In genomic region chr9:114183006-114183405, GRCh38 we compare ENCODE assay signal across 19 cellular contexts. TPM values are rescaled to one million over a fixed set of nuclear protein-coding genes. Genes with fewer than 3 reads are reported as not detected.
DNase-seq lines count a peak whose midpoint lies in the region; ATAC-seq, FAIRE-seq and TF ChIP-seq lines count a peak whose summit lies in the region.
"Had no signal": no experiment of that assay in that cellular context is flagged by ENCODE, and none has a peak within 500 bp of the region (broad histone marks: within the 10 kb centered on the region; RNA-seq: fewer than 3 reads in every experiment).

No MANE protein-coding gene starts in this region.

- H3K9me3 ChIP-seq in BLaER1 (peaks cover 12% of the 10 kb centered on the region), ascending aorta (no peaks in the 10 kb centered on the region), HepG2 (ENCODE audit: low read length) (no peaks in the 10 kb centered on the region)
- H3K9me3 ChIP-seq: BE2C, Caco-2, HAP-1 had no signal

- ATAC-seq in HepG2 (no peak), SK-N-SH treated with all-trans-retinoic acid at 6 μM for 48 hours (no peak), HG03354 (IDR thresholded peaks at IDR 0.05; ENCODE audit: poor library complexity, severe bottlenecking, unreplicated experiment) (no peak)

- TF ChIP-seq CTCF in ascending aorta (IDR thresholded peaks at IDR 0.05) (no peak), HepG2 (CRISPR knock-in tag; IDR thresholded peaks at IDR 0.05) (no peak)

- no peaks in the 10 kb centered on the region for H3K27me3 Mint-ChIP-seq in T-helper 2 cell treated with Interferon-gamma antibody and Interleukin-4, amounts not matched to agents 5 μg/mL and 100 μg/mL, for 36 hours (ENCODE audit: low read depth)
- H3K27me3 Mint-ChIP-seq: CD4-positive, alpha-beta T cell had no signal

- DNase-seq in ascending aorta (ENCODE audit: low spot score in 2 of 2) (no peak), HepG2 (ENCODE audit: low spot score) (no peak), posterior vena cava (ENCODE audit: low spot score) (peak; percentile 59), medulla oblongata (ENCODE audit: extremely low spot score) (no peak)
- no peak for DNase-seq in T-helper 2 cell treated with Interferon-gamma antibody and Interleukin-4, amounts not matched to agents 5 μg/mL and 100 μg/mL, for 36 hours (ENCODE audit: low spot score)
- DNase-seq: ACHN; BE2C; Caco-2; CD4-positive, alpha-beta T cell; GM23248 had no signal

- peaks cover 15% of the 10 kb centered on the region; the same call in 1 of the 2 replicates for H4K20me1 ChIP-seq in BLaER1
- H4K20me1 ChIP-seq in HepG2 (ENCODE audit: insufficient read depth, low read length), result no peaks in the 10 kb centered on the region; the same call in 1 of the 2 replicates

- in situ Hi-C loops in HepG2 (cut with HindIII; ENCODE audit: extremely low pct_ligation_motif_present, low pct_unique_long_range_greater_than_20kb), result no loop called here

- H3K4me3 ChIP-seq in BLaER1 (no peak overlapping the region), ascending aorta (no peak overlapping the region), HepG2 (replicated peaks in 1 of 3; ENCODE audit: insufficient read depth in 1 of 3, low read depth in 2 of 3, low read length in 3 of 3) (no peak overlapping the region)
- H3K4me3 ChIP-seq: GM23248, HAP-1 had no signal

- no peak overlapping the region for H2AFZ ChIP-seq in HepG2 (ENCODE audit: low read length)
- H2AFZ ChIP-seq: GM23248 had no signal

- no peak overlapping the region for H3K27ac Mint-ChIP-seq in T-helper 2 cell treated with Interferon-gamma antibody and Interleukin-4, amounts not matched to agents 5 μg/mL and 100 μg/mL, for 36 hours
- H3K27ac Mint-ChIP-seq: CD4-positive, alpha-beta T cell had no signal

- FAIRE-seq in HepG2 (lab: Jason Lieb, UNC), result no peak
- FAIRE-seq: A204.1, D721Med, G401.6, GM12891 had no signal

- CTCF ChIA-PET in HepG2 (lab: Yijun Ruan, JAX; ENCODE audit: low intra/inter-chr PET ratio, low total read pairs), result no interaction called here

- H3K79me2 ChIP-seq in HepG2 (ENCODE audit: insufficient read depth, low read length), result peaks cover 2% of the 10 kb centered on the region

- H3K36me3 ChIP-seq in BLaER1 (peaks cover 68% of the 10 kb centered on the region), ascending aorta (no peaks in the 10 kb centered on the region), HepG2 (replicated peaks in 1 of 2; ENCODE audit: control insufficient read depth in 1 of 2, insufficient read depth in 2 of 2, low read length in 2 of 2) (peaks cover 70 to 93% of the 10 kb centered on the region in 2 experiments)
- H3K36me3 ChIP-seq: BE2C had no signal

- H3K4me1 ChIP-seq in BLaER1 (peaks cover 37% of the 10 kb centered on the region), ascending aorta (peaks cover 22 to 49% of the 10 kb centered on the region in 2 donors), HepG2 (ENCODE audit: insufficient read depth, low read length) (peaks cover 22% of the 10 kb centered on the region)
- H3K4me1 ChIP-seq: HAP-1 had no signal

- no peaks in the 10 kb centered on the region for H3K27me3 ChIP-seq in BLaER1
- no peaks in the 10 kb centered on the region for H3K27me3 ChIP-seq in ascending aorta
- no peaks in the 10 kb centered on the region for H3K27me3 ChIP-seq in HepG2 (ENCODE audit: control insufficient read depth in 1 of 2, insufficient read depth in 2 of 2, low read length in 2 of 2)
- H3K27me3 ChIP-seq: BE2C had no signal

- H3K4me2 ChIP-seq in BLaER1 (no peak overlapping the region), HepG2 (ENCODE audit: low read depth, low read length) (no peak overlapping the region)

- POLR2A ChIA-PET in HepG2 (lab: Yijun Ruan, JAX), result no interaction called here

- H3K9ac ChIP-seq in BLaER1 (no peak overlapping the region), HepG2 (ENCODE audit: insufficient read depth, low read depth, low read length) (no peak overlapping the region)
- H3K9ac ChIP-seq: GM23248 had no signal

- no peak for TF ChIP-seq POLR2A in HepG2 (IDR thresholded peaks at IDR 0.05; ENCODE audit: insufficient read depth in 1 of 2, low read depth in 2 of 2, low read length in 2 of 2)

- 0 out of 2 replicates have a peak overlapping the region, but pooled peaks have one; percentile 35 for H3K27ac ChIP-seq in BLaER1
- H3K27ac ChIP-seq in ascending aorta, result peak overlapping the region; percentile 21 to 91
- H3K27ac ChIP-seq in HepG2 (ENCODE audit: extremely low read length, insufficient read depth, low read length), result no peak overlapping the region
- H3K27ac ChIP-seq: C4-2B, GM23248 had no signal

- TF ChIP-seq EP300 in HepG2 (IDR thresholded peaks at IDR 0.05; ENCODE audit: low read depth in 2 of 2, low read length in 2 of 2) (no peak), HepG2 (CRISPR knock-in tag; IDR thresholded peaks at IDR 0.05; ENCODE audit: borderline replicate concordance) (no peak)

- BruUV-seq in HepG2 (replicated peaks; lab: Mats Ljungman, UMichigan), result no TSS peak

- TF ChIP-seq RAD21 in HepG2 (CRISPR knock-in tag; IDR thresholded peaks at IDR 0.05), result no peak

- no peaks in the 10 kb centered on the region for H3K36me3 Mint-ChIP-seq in T-helper 2 cell treated with Interferon-gamma antibody and Interleukin-4, amounts not matched to agents 5 μg/mL and 100 μg/mL, for 36 hours (ENCODE audit: low read depth)

- H3K9me3 Mint-ChIP-seq in T-helper 2 cell treated with Interferon-gamma antibody and Interleukin-4, amounts not matched to agents 5 μg/mL and 100 μg/mL, for 36 hours, result no peaks in the 10 kb centered on the region
- H3K9me3 Mint-ChIP-seq: CD4-positive, alpha-beta T cell had no signal

- H3K4me1 Mint-ChIP-seq in T-helper 2 cell treated with Interferon-gamma antibody and Interleukin-4, amounts not matched to agents 5 μg/mL and 100 μg/mL, for 36 hours (ENCODE audit: low read depth), result no peaks in the 10 kb centered on the region

- WGBS in HepG2 (ENCODE audit: low lambda C conversion rate), result 94% methylated on average over 6 of the region's 6 CpGs

- intact Hi-C loops in ascending aorta (cut with DNase I), result no loop called here
- intact Hi-C loops in HepG2 (cut with micrococcal nuclease; ENCODE audit: unreplicated experiment), result no loop called here
- intact Hi-C loops in posterior vena cava (cut with DNase I), result loop anchor here in 1 of 2 donors (5.0 kb wide), 1 partner anchor 59 kb away; no protein-coding TSS in a partner anchor

- H3K4me3 Mint-ChIP-seq in T-helper 2 cell treated with Interferon-gamma antibody and Interleukin-4, amounts not matched to agents 5 μg/mL and 100 μg/mL, for 36 hours, result no peak overlapping the region
- H3K4me3 Mint-ChIP-seq: CD4-positive, alpha-beta T cell had no signal

TF ChIP-seq in HepG2, 621 proteins besides CTCF, POLR2A, EP300 and RAD21:
- TF ChIP-seq PTBP1 (IDR thresholded peaks at IDR 0.05; ENCODE audit: low read depth, low read length, poor library complexity, severe bottlenecking), result no peak
- peak; percentile 65 for TF ChIP-seq AGO2 (optimal IDR thresholded peaks at IDR 0.05; ENCODE audit: low read depth, low read length)
- TF ChIP-seq ZNF766 (CRISPR knock-in tag; IDR thresholded peaks at IDR 0.05; ENCODE audit: borderline replicate concordance), result no peak
- no peak for TF ChIP-seq ISL2 (CRISPR knock-in tag; IDR thresholded peaks at IDR 0.05)

TF ChIP-seq in SK-N-SH treated with all-trans-retinoic acid at 6 μM for 48 hours, 23 proteins besides CTCF, POLR2A, EP300 and RAD21 (continues in another document):
- TF ChIP-seq OSR1 (CRISPR knock-in tag; IDR thresholded peaks at IDR 0.05) (no peak), ZNF70 (CRISPR knock-in tag; IDR thresholded peaks at IDR 0.05) (no peak), TCF4 (CRISPR knock-in tag; IDR thresholded peaks at IDR 0.05; ENCODE audit: borderline replicate concordance) (no peak), PATZ1 (CRISPR knock-in tag; IDR thresholded peaks at IDR 0.05; ENCODE audit: borderline replicate concordance) (no peak), ZNF565 (CRISPR knock-in tag; conservative IDR thresholded peaks at IDR 0.05; ENCODE audit: low read depth) (no peak), RARB (CRISPR knock-in tag; IDR thresholded peaks at IDR 0.05) (no peak)

RNA-seq across cellular contexts. Expression of gene COL27A1, which starts 27.7 kb away (rescaled TPM):
- total RNA-seq in ascending aorta (9.3 TPM), HepG2 (2016; rRNA removed; fragmentation: Illumina TruSeq; extraction: Trizol) (13.1 and 71.3 TPM in 2 replicates), posterior vena cava (1 to 10 TPM; 6.7 to 8.1 TPM)
- 24.4 and 27.4 TPM in 2 replicates for total RNA-seq in HepG2 (2016; cell fraction: cytosol; rRNA removed; fragmentation: Illumina TruSeq; extraction: Trizol; ENCODE audit: low read depth)
- 11.3 and 76.4 TPM in 2 replicates for total RNA-seq in HepG2 (2016; cell fraction: insoluble cytoplasmic fraction; rRNA removed; fragmentation: Illumina TruSeq; extraction: Trizol)
- total RNA-seq in HepG2 (2016; cell fraction: membrane; rRNA removed; fragmentation: Illumina TruSeq; extraction: Trizol), result 17.0 and 18.6 TPM in 2 replicates
- total RNA-seq in HepG2 (2016; cell fraction: nucleus; rRNA removed; fragmentation: Illumina TruSeq; extraction: Trizol), result 127 and 145 TPM in 2 replicates
- 89.1 and 105 TPM in 2 replicates for polyA plus RNA-seq in HepG2 (2011; rRNA removed)
- polyA plus RNA-seq in HepG2 (2011; cell fraction: cytosol; rRNA removed), result 8.5 and 16.4 TPM in 2 replicates
- polyA plus RNA-seq in HepG2 (2011; cell fraction: nucleus; rRNA removed), result 1,276 and 1,843 TPM in 2 replicates
- polyA plus RNA-seq in HepG2 (2012), result 63.8 and 83.6 TPM in 2 replicates
- polyA plus RNA-seq in HepG2 (2016; cell fraction: cytosol; fragmentation: Illumina TruSeq; extraction: Trizol; ENCODE audit: low read depth), result 2.0 and 2.7 TPM in 2 replicates
- 13.5 and 15.6 TPM in 2 replicates for polyA plus RNA-seq in HepG2 (2016; cell fraction: insoluble cytoplasmic fraction; fragmentation: Illumina TruSeq; extraction: Trizol; ENCODE audit: low read depth)
- 4.3 and 4.5 TPM in 2 replicates for polyA plus RNA-seq in HepG2 (2016; cell fraction: membrane; fragmentation: Illumina TruSeq; extraction: Trizol; ENCODE audit: low read depth)
- 665 and 720 TPM in 2 replicates for polyA plus RNA-seq in HepG2 (2016; cell fraction: nucleus; fragmentation: Illumina TruSeq; extraction: Trizol; ENCODE audit: insufficient read depth, low read depth)
- polyA minus RNA-seq in HepG2 (2011; rRNA and poly(A)+ RNA removed; ENCODE audit: low replicate concordance), result 11.6 and 59.4 TPM in 2 replicates
- polyA minus RNA-seq in HepG2 (2011; cell fraction: cytosol; rRNA and poly(A)+ RNA removed), result 5.5 and 10.9 TPM in 2 replicates
- polyA minus RNA-seq in HepG2 (2011; cell fraction: nucleus; rRNA and poly(A)+ RNA removed), result 155 and 169 TPM in 2 replicates
